ENCODE assay signal across 8 cellular contexts in genomic region chr22:44735518-44736428, GRCh38. TPM values are rescaled to one million over a fixed set of nuclear protein-coding genes. Genes with fewer than 3 reads are reported as not detected.
A peak's percentile ranks its signal among the peaks of the same experiment; 100 is the strongest.
DNase-seq lines count a peak whose midpoint lies in the region; TF ChIP-seq lines count a peak whose summit lies in the region.

No MANE protein-coding gene starts in this region.

- DNase-seq in BJ (ENCODE audit: low read depth) (no peak), RPMI8226 (peak; percentile 76), foreskin fibroblast (peak in 1 of 2 donors; percentile 75), osteocyte (ENCODE audit: extremely low spot score, unreplicated experiment) (peak; percentile 93), tibial nerve (ENCODE audit: low spot score in 2 of 2) (peak; percentile 70 to 90), foreskin melanocyte (no peak)
- peak; percentile 68 for DNase-seq in activated effector memory CD4-positive, alpha-beta T cell treated with Interleukin-2 at 50 U/mL for 16 hours

- H3K9me3 Mint-ChIP-seq in osteocyte (ENCODE audit: unreplicated experiment), result no peaks in the 10 kb centered on the region

- POLR2A ChIA-PET in BJ (lab: Charles Lee), result no interaction called here
- POLR2A ChIA-PET in HEK293 (lab: Yijun Ruan, JAX), result interaction anchor here (0.6 to 1.6 kb wide), 2 partner anchors 43 to 47 kb away, joined by 3 read pairs; no protein-coding TSS in a partner anchor

- H3K27me3 ChIP-seq in BJ (ENCODE audit: control insufficient read depth, insufficient read depth, low read length) (no peaks in the 10 kb centered on the region), tibial nerve (no peaks in the 10 kb centered on the region)

- H3K36me3 ChIP-seq in BJ (ENCODE audit: control insufficient read depth, insufficient read depth, low read length) (peaks cover 6% of the 10 kb centered on the region), HEK293 (ENCODE audit: control insufficient read depth in 2 of 2, insufficient read depth in 1 of 2, low read length in 2 of 2) (peaks cover 0 to 9% of the 10 kb centered on the region in 2 experiments; a peak in 1 of 3 replicates), tibial nerve (no peaks in the 10 kb centered on the region)

- no peak overlapping the region for H3K4me3 Mint-ChIP-seq in osteocyte (ENCODE audit: unreplicated experiment)

- WGBS in tibial nerve, 2 donors, result 33 to 51% methylated on average over 18 to 24 of the region's 28 CpGs

- H3K27ac ChIP-seq in HEK293 (ENCODE audit: extremely low read depth, low read depth, low read length) (no peak overlapping the region), tibial nerve (no peak overlapping the region)

- H3K4me1 ChIP-seq in HEK293 (ENCODE audit: control insufficient read depth, insufficient read depth, low read length) (no peaks in the 10 kb centered on the region), tibial nerve (no peaks in the 10 kb centered on the region)

- CTCF ChIA-PET in BJ (lab: Yijun Ruan, JAX) (interaction anchor here (0.6 to 12.9 kb wide), 20 partner anchors 10 to 87 kb away, joined by 3 to 142 read pairs (median 4); no protein-coding TSS in a partner anchor), HEK293 (lab: Yijun Ruan, JAX) (interaction anchor here (0.6 to 5.1 kb wide), 24 partner anchors 8 to 833 kb away, joined by 3 to 70 read pairs (median 5); no protein-coding TSS in a partner anchor)

- TF ChIP-seq EP300 in tibial nerve (IDR thresholded peaks at IDR 0.05), result peak in 1 of 2 donors; percentile 7

- no peak for TF ChIP-seq POLR2A in tibial nerve (IDR thresholded peaks at IDR 0.05)

- H3K27ac Mint-ChIP-seq in osteocyte (ENCODE audit: unreplicated experiment), result no peak overlapping the region

- H3K9me3 ChIP-seq in HEK293 (ENCODE audit: control insufficient read depth, insufficient read depth, low read depth, low read length) (no peaks in the 10 kb centered on the region), tibial nerve (no peaks in the 10 kb centered on the region)

- H3K36me3 Mint-ChIP-seq in osteocyte (ENCODE audit: unreplicated experiment), result no peaks in the 10 kb centered on the region

- H3K4me3 ChIP-seq in BJ (ENCODE audit: low read depth, low read length) (no peak overlapping the region), HEK293 (ENCODE audit: low read depth, low read length) (no peak overlapping the region), foreskin fibroblast (ENCODE audit: low read depth in 1 of 2, low read length in 2 of 2) (no peak overlapping the region), tibial nerve (no peak overlapping the region)

- TF ChIP-seq CTCF in BJ (IDR thresholded peaks at IDR 0.05; ENCODE audit: insufficient read depth, low read depth, low read length), result peak; percentile 97
- TF ChIP-seq CTCF in HEK293 (tag by site-specific recombination; IDR thresholded peaks at IDR 0.05), result peak; percentile 97
- peak; percentile 41 for TF ChIP-seq CTCF in foreskin fibroblast (IDR thresholded peaks at IDR 0.05; ENCODE audit: low read depth, low read length)
- TF ChIP-seq CTCF in osteocyte (IDR thresholded peaks at IDR 0.05), result peak; percentile 96
- peak; percentile 96 to 100 (median 97) for TF ChIP-seq CTCF in tibial nerve (IDR thresholded peaks at IDR 0.05)

- H3K4me1 Mint-ChIP-seq in osteocyte (ENCODE audit: unreplicated experiment), result no peaks in the 10 kb centered on the region

- H3K27me3 Mint-ChIP-seq in osteocyte (ENCODE audit: unreplicated experiment), result no peaks in the 10 kb centered on the region

TF ChIP-seq in HEK293, 187 proteins besides CTCF, POLR2A, EP300 and RAD21 (continues in another document):
- TF ChIP-seq SCRT2 (tag by site-specific recombination; IDR thresholded peaks at IDR 0.05), result peak; percentile 86
- TF ChIP-seq ZIC2 (tag by site-specific recombination; IDR thresholded peaks at IDR 0.05), result no peak
- TF ChIP-seq ZNF529 (tag by site-specific recombination; IDR thresholded peaks at IDR 0.05; ENCODE audit: insufficient replicate concordance), result no peak
- TF ChIP-seq ZNF449 (tag by site-specific recombination; IDR thresholded peaks at IDR 0.05), result no peak
- TF ChIP-seq ZNF654 (tag by site-specific recombination; IDR thresholded peaks at IDR 0.05; ENCODE audit: low read depth), result peak; percentile 76
- TF ChIP-seq, protein P1, sequence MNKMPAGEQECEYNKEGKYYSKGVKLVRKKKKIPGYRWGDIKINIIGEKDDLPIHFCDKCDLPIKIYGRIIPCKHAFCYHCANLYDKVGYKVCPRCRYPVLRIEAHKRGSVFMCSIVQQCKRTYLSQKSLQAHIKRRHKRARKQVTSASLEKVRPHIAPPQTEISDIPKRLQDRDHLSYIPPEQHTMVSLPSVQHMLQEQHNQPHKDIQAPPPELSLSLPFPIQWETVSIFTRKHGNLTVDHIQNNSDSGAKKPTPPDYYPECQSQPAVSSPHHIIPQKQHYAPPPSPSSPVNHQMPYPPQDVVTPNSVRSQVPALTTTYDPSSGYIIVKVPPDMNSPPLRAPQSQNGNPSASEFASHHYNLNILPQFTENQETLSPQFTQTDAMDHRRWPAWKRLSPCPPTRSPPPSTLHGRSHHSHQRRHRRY (tag by site-specific recombination; IDR thresholded peaks at IDR 0.05), result no peak
- peak; percentile 78 for TF ChIP-seq GLIS2 (tag by site-specific recombination; IDR thresholded peaks at IDR 0.05)
- 0 out of 2 replicates have a peak, but pooled peaks have one; percentile 3 for TF ChIP-seq EGR2 (tag by site-specific recombination; IDR thresholded peaks at IDR 0.05; ENCODE audit: low read depth)
- peak; percentile 50; the same call in 1 of the 2 replicates for TF ChIP-seq BCL11B (tag by site-specific recombination; IDR thresholded peaks at IDR 0.05; ENCODE audit: low read depth)
- TF ChIP-seq ZFP69B (tag by site-specific recombination; IDR thresholded peaks at IDR 0.05), result peak; percentile 81
- TF ChIP-seq ZNF175 (tag by site-specific recombination; IDR thresholded peaks at IDR 0.05), result no peak
- TF ChIP-seq SCRT1 (tag by site-specific recombination; IDR thresholded peaks at IDR 0.05; ENCODE audit: borderline replicate concordance), result peak; percentile 74; the same call in 1 of the 2 replicates
- no peak for TF ChIP-seq ZNF660 (tag by site-specific recombination; IDR thresholded peaks at IDR 0.05)
- 0 out of 2 replicates have a peak, but pooled peaks have one; percentile 39 for TF ChIP-seq GLIS1 (tag by site-specific recombination; IDR thresholded peaks at IDR 0.05)
- TF ChIP-seq PRDM1 (tag by site-specific recombination; IDR thresholded peaks at IDR 0.05), result no peak
- 0 out of 2 replicates have a peak, but pooled peaks have one; percentile 35 for TF ChIP-seq ZNF600 (tag by site-specific recombination; IDR thresholded peaks at IDR 0.05)
- TF ChIP-seq ZNF121 (tag by site-specific recombination; IDR thresholded peaks at IDR 0.05), result peak; percentile 42; the same call in 1 of the 2 replicates
- no peak for TF ChIP-seq ZFHX2 (tag by site-specific recombination; conservative IDR thresholded peaks at IDR 0.05)
- no peak for TF ChIP-seq ZNF830 (tag by site-specific recombination; IDR thresholded peaks at IDR 0.05; ENCODE audit: low read depth)
- TF ChIP-seq, protein P2, sequence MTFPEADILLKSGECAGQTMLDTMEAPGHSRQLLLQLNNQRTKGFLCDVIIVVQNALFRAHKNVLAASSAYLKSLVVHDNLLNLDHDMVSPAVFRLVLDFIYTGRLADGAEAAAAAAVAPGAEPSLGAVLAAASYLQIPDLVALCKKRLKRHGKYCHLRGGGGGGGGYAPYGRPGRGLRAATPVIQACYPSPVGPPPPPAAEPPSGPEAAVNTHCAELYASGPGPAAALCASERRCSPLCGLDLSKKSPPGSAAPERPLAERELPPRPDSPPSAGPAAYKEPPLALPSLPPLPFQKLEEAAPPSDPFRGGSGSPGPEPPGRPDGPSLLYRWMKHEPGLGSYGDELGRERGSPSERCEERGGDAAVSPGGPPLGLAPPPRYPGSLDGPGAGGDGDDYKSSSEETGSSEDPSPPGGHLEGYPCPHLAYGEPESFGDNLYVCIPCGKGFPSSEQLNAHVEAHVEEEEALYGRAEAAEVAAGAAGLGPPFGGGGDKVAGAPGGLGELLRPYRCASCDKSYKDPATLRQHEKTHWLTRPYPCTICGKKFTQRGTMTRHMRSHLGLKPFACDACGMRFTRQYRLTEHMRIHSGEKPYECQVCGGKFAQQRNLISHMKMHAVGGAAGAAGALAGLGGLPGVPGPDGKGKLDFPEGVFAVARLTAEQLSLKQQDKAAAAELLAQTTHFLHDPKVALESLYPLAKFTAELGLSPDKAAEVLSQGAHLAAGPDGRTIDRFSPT (tag by site-specific recombination; IDR thresholded peaks at IDR 0.05), result peak; percentile 53; the same call in 1 of the 2 replicates
- TF ChIP-seq ZNF302 (tag by site-specific recombination; IDR thresholded peaks at IDR 0.05; ENCODE audit: low read depth), result no peak

RNA-seq across cellular contexts. Expression of gene ARHGAP8, which starts 16.6 kb away (rescaled TPM):
- 0.18 and 0.39 TPM in 2 replicates for polyA plus RNA-seq in BJ (2011; rRNA removed)
- 0.57 TPM in 1 of 2 replicates, not detected in the other for polyA minus RNA-seq in BJ (2011; rRNA and poly(A)+ RNA removed)
- total RNA-seq in osteocyte (0.89 and 1.5 TPM in 2 replicates), tibial nerve (1 to 10 TPM; 1.7 to 5.7 (median 3.0) TPM)

RNA-seq across cellular contexts. Expression of gene PRR5, which starts 33.8 kb away (rescaled TPM):
- 18.2 and 33.4 TPM in 2 replicates for polyA plus RNA-seq in BJ (2011; rRNA removed)
- polyA minus RNA-seq in BJ (2011; rRNA and poly(A)+ RNA removed), result 17.0 and 21.2 TPM in 2 replicates
- total RNA-seq in osteocyte (13.5 and 14.8 TPM in 2 replicates), tibial nerve (10 to 100 TPM; 40.4 to 68.4 (median 42.5) TPM)

Comparison
In these comparisons a context has a peak if more than half of its experiments do, and no peak if none do; other contexts are left out.
1. DNase-seq: peak in RPMI8226 (single experiment), activated effector memory CD4-positive, alpha-beta T cell treated with Interleukin-2 at 50 U/mL for 16 hours (single experiment), osteocyte (single experiment) and tibial nerve (2 of 2); none in BJ (single experiment) and foreskin melanocyte (single experiment).
2. CTCF ChIP-seq: peak in every context shown above with its lines; median percentile 97 in BJ; 97 in HEK293; 97 in tibial nerve; 96 in osteocyte; 41 in foreskin fibroblast.